Comparison of ENCODE assay signal across 18 cellular contexts in the genomic region with DNA sequence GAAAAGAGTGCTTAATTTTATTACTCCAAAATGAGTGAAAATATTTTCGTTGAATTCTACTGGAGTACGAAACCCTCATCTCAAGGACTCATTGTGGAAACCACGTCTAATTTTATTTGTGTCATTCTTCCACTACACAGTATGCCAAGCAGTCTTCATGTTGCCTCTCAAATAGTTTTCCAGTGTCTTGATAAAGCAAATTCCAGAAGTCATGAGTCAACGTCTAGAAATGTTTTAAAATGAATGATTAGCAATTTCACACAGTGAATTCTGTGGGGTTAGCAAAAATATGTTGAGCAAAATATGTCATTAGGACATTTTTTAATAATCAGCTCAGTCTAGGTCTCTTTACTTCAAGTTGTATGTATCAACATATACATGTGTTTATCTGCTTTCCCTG.
DNase-seq lines count a peak whose midpoint lies in the region; ATAC-seq and TF ChIP-seq lines count a peak whose summit lies in the region.
"Had no signal": no experiment of that assay in that cellular context is flagged by ENCODE, and none has a peak within 500 bp of the region (broad histone marks: within the 10 kb centered on the region; RNA-seq: fewer than 3 reads in every experiment).

No MANE protein-coding gene starts in this region.

- CTCF ChIA-PET in activated CD4-positive, alpha-beta T cell treated with anti-CD3 and anti-CD28 coated beads, Interleukin-2, amount 10 ng/mL, durations not matched to agents 7 days and 5 days (lab: Charles Lee): no interaction called here

- H4K91ac ChIP-seq in trophoblast cell (ENCODE audit: low read depth, low read length): no peak overlapping the region

- no peak overlapping the region for H3K18ac ChIP-seq in trophoblast cell (ENCODE audit: low read length)

- no peaks in the 10 kb centered on the region for H3K79me2 ChIP-seq in trophoblast cell (ENCODE audit: control insufficient read depth, insufficient read depth, low read length, poor library complexity)

- peak overlapping the region; percentile 28 for H4K8ac ChIP-seq in trophoblast cell (ENCODE audit: low read depth, low read length)

- POLR2A ChIA-PET in activated CD4-positive, alpha-beta T cell treated with anti-CD3 and anti-CD28 coated beads, Interleukin-2, amount 10 ng/mL, durations not matched to agents 7 days and 5 days (lab: Charles Lee): no interaction called here

- H3K9ac ChIP-seq in trophoblast cell (ENCODE audit: low read length): no peak overlapping the region

- H3K36me3 Mint-ChIP-seq in stimulated activated memory B cell treated with anti-CD40 and anti-IgM and Interleukin-4, amounts not matched to agents 10 μg/mL and 1 μg/mL and 100 μg/mL, for 72 hours: no peaks in the 10 kb centered on the region
- no peaks in the 10 kb centered on the region for H3K36me3 Mint-ChIP-seq in activated CD4-positive, alpha-beta T cell treated with anti-CD3 and anti-CD28 coated beads, Interleukin-2, amount 10 ng/mL, durations not matched to agents 7 days and 5 days (ENCODE audit: low read depth)

- no peaks in the 10 kb centered on the region for H3K4me1 Mint-ChIP-seq in stimulated activated memory B cell treated with anti-CD40 and anti-IgM and Interleukin-4, amounts not matched to agents 10 μg/mL and 1 μg/mL and 100 μg/mL, for 72 hours
- no peaks in the 10 kb centered on the region for H3K4me1 Mint-ChIP-seq in activated CD4-positive, alpha-beta T cell treated with anti-CD3 and anti-CD28 coated beads, Interleukin-2, amount 10 ng/mL, durations not matched to agents 7 days and 5 days
- H3K4me1 Mint-ChIP-seq: activated CD4-positive, alpha-beta T cell treated with anti-CD3 and anti-CD28 coated beads, Interleukin-2, amount 10 ng/mL, durations not matched to agents 24 days and 14 days had no signal

- H4K12ac ChIP-seq in trophoblast cell (ENCODE audit: low read depth, low read length): no peak overlapping the region

- no peak overlapping the region for H3K4me3 ChIP-seq in choroid plexus epithelial cell (ENCODE audit: low read depth, low read length)
- H3K4me3 ChIP-seq in trophoblast cell (ENCODE audit: low read depth, low read length): no peak overlapping the region
- H3K4me3 ChIP-seq: mucosa of descending colon had no signal

- H3K4me3 Mint-ChIP-seq in stimulated activated memory B cell treated with anti-CD40 and anti-IgM and Interleukin-4, amounts not matched to agents 10 μg/mL and 1 μg/mL and 100 μg/mL, for 72 hours: no peak overlapping the region
- no peak overlapping the region for H3K4me3 Mint-ChIP-seq in activated CD4-positive, alpha-beta T cell treated with anti-CD3 and anti-CD28 coated beads, Interleukin-2, amount 10 ng/mL, durations not matched to agents 7 days and 5 days
- H3K4me3 Mint-ChIP-seq: activated CD4-positive, alpha-beta T cell treated with anti-CD3 and anti-CD28 coated beads, Interleukin-2, amount 10 ng/mL, durations not matched to agents 24 days and 14 days had no signal

- no peak overlapping the region for H2BK5ac ChIP-seq in trophoblast cell (ENCODE audit: low read depth, low read length, poor library complexity)

- H3K23ac ChIP-seq in trophoblast cell (ENCODE audit: low read length): no peak overlapping the region

- H3K4me2 ChIP-seq in trophoblast cell (ENCODE audit: low read length): no peak overlapping the region

- H3K27me3 ChIP-seq in trophoblast cell (ENCODE audit: insufficient read depth, low read length): no peaks in the 10 kb centered on the region
- H3K27me3 ChIP-seq: BE2C had no signal

- TF ChIP-seq CTCF in choroid plexus epithelial cell (conservative IDR thresholded peaks at IDR 0.05; ENCODE audit: low read depth, low read length): no peak

- H3K9me3 Mint-ChIP-seq in stimulated activated memory B cell treated with anti-CD40 and anti-IgM and Interleukin-4, amounts not matched to agents 10 μg/mL and 1 μg/mL and 100 μg/mL, for 72 hours: peaks cover 5% of the 10 kb centered on the region
- H3K9me3 Mint-ChIP-seq in activated CD4-positive, alpha-beta T cell treated with anti-CD3 and anti-CD28 coated beads, Interleukin-2, amount 10 ng/mL, durations not matched to agents 7 days and 5 days: peaks cover 23% of the 10 kb centered on the region

- H2BK120ac ChIP-seq in trophoblast cell (ENCODE audit: insufficient read depth, low read length, poor library complexity): no peak overlapping the region

- H3K14ac ChIP-seq in trophoblast cell (ENCODE audit: low read length): no peak overlapping the region

- H3K4me1 ChIP-seq in trophoblast cell (ENCODE audit: control insufficient read depth in 1 of 2, insufficient read depth in 2 of 2, low read length in 2 of 2): peaks cover 0 to 3% of the 10 kb centered on the region in 2 experiments
- H3K4me1 ChIP-seq: BE2C had no signal

- no CpG with 5 or more reads among the region's 4 CpGs for WGBS in trophoblast cell (ENCODE audit: extremely low coverage, insufficient coverage, insufficient read length)

- H3K36me3 ChIP-seq in trophoblast cell (ENCODE audit: control insufficient read depth in 1 of 2, insufficient read depth in 2 of 2, low read length in 2 of 2): peaks cover 0 to 2% of the 10 kb centered on the region in 2 experiments
- H3K36me3 ChIP-seq: BE2C had no signal

- no peak overlapping the region for H2BK12ac ChIP-seq in trophoblast cell (ENCODE audit: low read length)

- H2AK5ac ChIP-seq in trophoblast cell (ENCODE audit: low read length): no peak overlapping the region

- no peak overlapping the region for H3K27ac Mint-ChIP-seq in stimulated activated memory B cell treated with anti-CD40 and anti-IgM and Interleukin-4, amounts not matched to agents 10 μg/mL and 1 μg/mL and 100 μg/mL, for 72 hours
- no peak overlapping the region for H3K27ac Mint-ChIP-seq in activated CD4-positive, alpha-beta T cell treated with anti-CD3 and anti-CD28 coated beads, Interleukin-2, amount 10 ng/mL, durations not matched to agents 7 days and 5 days
- H3K27ac Mint-ChIP-seq: activated CD4-positive, alpha-beta T cell treated with anti-CD3 and anti-CD28 coated beads, Interleukin-2, amount 10 ng/mL, durations not matched to agents 24 days and 14 days had no signal

- no peak for ATAC-seq in stimulated activated memory B cell treated with anti-CD40 and anti-IgM and Interleukin-4, amounts not matched to agents 10 μg/mL and 1 μg/mL and 100 μg/mL, for 72 hours
- ATAC-seq in GM21526 (IDR thresholded peaks at IDR 0.05; ENCODE audit: low FRiP score, unreplicated experiment): no peak
- ATAC-seq: left lobe of liver, mucosa of descending colon had no signal

- H3K27me3 Mint-ChIP-seq in stimulated activated memory B cell treated with anti-CD40 and anti-IgM and Interleukin-4, amounts not matched to agents 10 μg/mL and 1 μg/mL and 100 μg/mL, for 72 hours: no peaks in the 10 kb centered on the region
- H3K27me3 Mint-ChIP-seq in activated CD4-positive, alpha-beta T cell treated with anti-CD3 and anti-CD28 coated beads, Interleukin-2, amount 10 ng/mL, durations not matched to agents 7 days and 5 days: no peaks in the 10 kb centered on the region
- H3K27me3 Mint-ChIP-seq: activated CD4-positive, alpha-beta T cell treated with anti-CD3 and anti-CD28 coated beads, Interleukin-2, amount 10 ng/mL, durations not matched to agents 24 days and 14 days had no signal

- DNase-seq in Daoy (ENCODE audit: low read depth) (peak; percentile 13), M059J (ENCODE audit: low read depth) (peak; percentile 51), choroid plexus epithelial cell (ENCODE audit: low read depth) (peak; percentile 18), trophoblast cell (peak; percentile 43 to 82), DMS153 (lab: John Stamatoyannopoulos, UW) (no peak)
- no peak for DNase-seq in activated CD4-positive, alpha-beta T cell treated with anti-CD3 and anti-CD28 coated beads, Interleukin-2, amount 10 ng/mL, durations not matched to agents 7 days and 5 days
- DNase-seq: activated CD4-positive, alpha-beta T cell treated with anti-CD3 and anti-CD28 coated beads, Interleukin-2, amount 10 ng/mL, durations not matched to agents 24 days and 14 days; activated CD8-positive, alpha-beta memory T cell treated with anti-CD3 and anti-CD28 coated beads, Interleukin-2, amount 50 U/mL, for 4 hours; activated effector memory CD4-positive, alpha-beta T cell treated with anti-CD3 and anti-CD28 coated beads, Interleukin-2, amount 50 U/mL, for 16 hours; BE2C; mucosa of descending colon; NCI-H1694 treated with DMSO at 0.1 percent for 48 hours; NK-92 treated with Interleukin-12 subunit alpha and Interleukin-12 subunit beta, amount 100 ng/mL, for 24 hours; nucleus accumbens; stimulated activated CD4-positive, alpha-beta T cell treated with anti-CD3 and anti-CD28 coated beads, Interleukin-2, amount 100 ng/mL, for 48 hours had no signal

- no peaks in the 10 kb centered on the region for H3K79me1 ChIP-seq in trophoblast cell (ENCODE audit: low read length)

- H3K9me3 ChIP-seq in trophoblast cell (ENCODE audit: insufficient read depth, low read depth, low read length): peaks cover 7% of the 10 kb centered on the region
- H3K9me3 ChIP-seq: BE2C had no signal

- H3K4ac ChIP-seq in trophoblast cell (ENCODE audit: low read depth, low read length): no peak overlapping the region

- no peak overlapping the region for H3K27ac ChIP-seq in trophoblast cell (ENCODE audit: low read depth, low read length)

- H2AFZ ChIP-seq in trophoblast cell (ENCODE audit: insufficient read depth, low read length, poor library complexity): no peak overlapping the region

Comparison
In these comparisons a context has a peak if more than half of its experiments do, and no peak if none do; other contexts are left out.
1. DNase-seq: peak in Daoy (single experiment), M059J (single experiment), choroid plexus epithelial cell (single experiment) and trophoblast cell (2 of 2); none in activated CD4-positive, alpha-beta T cell treated with anti-CD3 and anti-CD28 coated beads, Interleukin-2, amount 10 ng/mL, durations not matched to agents 7 days and 5 days (single experiment) and DMS153 (single experiment).